In genomic region chr17:39622380-39623006, GRCh38 we compare ENCODE assay signal across 9 cellular contexts. TPM values are rescaled to one million over a fixed set of nuclear protein-coding genes. Genes with fewer than 3 reads are reported as not detected.
A peak's percentile ranks its signal among the peaks of the same experiment; 100 is the strongest.
DNase-seq lines count a peak whose midpoint lies in the region; ATAC-seq and TF ChIP-seq lines count a peak whose summit lies in the region.
"Had no signal": no experiment of that assay in that cellular context is flagged by ENCODE, and none has a peak within 500 bp of the region (broad histone marks: within the 10 kb centered on the region; RNA-seq: fewer than 3 reads in every experiment).

No MANE protein-coding gene starts in this region.

- DNase-seq in activated CD4-positive, alpha-beta memory T cell treated with anti-CD3 and anti-CD28 coated beads, Interleukin-2, amount 10 ng/mL, durations not matched to agents 7 days and 5 days: peak; percentile 67
- DNase-seq in osteoblast (ENCODE audit: insufficient read length, low spot score, missing footprints) (no peak), iPS-NIHi11 (ENCODE audit: low spot score) (no peak), tibial nerve (ENCODE audit: low spot score in 2 of 2) (no peak), putamen (ENCODE audit: low spot score) (no peak), Caco-2 (no peak)

- H3K79me2 ChIP-seq in osteoblast (ENCODE audit: insufficient read depth, low read length): no peaks in the 10 kb centered on the region

- no peaks in the 10 kb centered on the region for H3K36me3 Mint-ChIP-seq in activated CD4-positive, alpha-beta memory T cell treated with anti-CD3 and anti-CD28 coated beads, Interleukin-2, amount 10 ng/mL, durations not matched to agents 7 days and 5 days (ENCODE audit: low read depth)
- H3K36me3 Mint-ChIP-seq in Caco-2 (ENCODE audit: insufficient read depth, unreplicated experiment): no peaks in the 10 kb centered on the region

- H3K4me1 ChIP-seq in osteoblast (ENCODE audit: insufficient read depth, low read length): peaks cover 5% of the 10 kb centered on the region
- peaks cover 0 to 62% (median 28%) of the 10 kb centered on the region in 4 donors for H3K4me1 ChIP-seq in tibial nerve
- H3K4me1 ChIP-seq in Caco-2: peaks cover 14% of the 10 kb centered on the region; the same call in 1 of the 2 replicates

- H3K4me2 ChIP-seq in osteoblast (ENCODE audit: insufficient read depth, low read length): peak overlapping the region; percentile 81

- WGBS in tibial nerve, 2 donors: 58 to 66% methylated on average over 16 of the region's 16 CpGs

- H3K4me3 Mint-ChIP-seq in activated CD4-positive, alpha-beta memory T cell treated with anti-CD3 and anti-CD28 coated beads, Interleukin-2, amount 10 ng/mL, durations not matched to agents 7 days and 5 days: peak overlapping the region; percentile 72
- no peak overlapping the region for H3K4me3 Mint-ChIP-seq in Caco-2 (ENCODE audit: unreplicated experiment)

- H3K9me3 Mint-ChIP-seq in activated CD4-positive, alpha-beta memory T cell treated with anti-CD3 and anti-CD28 coated beads, Interleukin-2, amount 10 ng/mL, durations not matched to agents 7 days and 5 days: no peaks in the 10 kb centered on the region
- H3K9me3 Mint-ChIP-seq in Caco-2 (ENCODE audit: unreplicated experiment): no peaks in the 10 kb centered on the region

- TF ChIP-seq POLR2A in tibial nerve (IDR thresholded peaks at IDR 0.05): no peak

- peaks cover 44% of the 10 kb centered on the region for H3K27me3 Mint-ChIP-seq in activated CD4-positive, alpha-beta memory T cell treated with anti-CD3 and anti-CD28 coated beads, Interleukin-2, amount 10 ng/mL, durations not matched to agents 7 days and 5 days
- peaks cover 10% of the 10 kb centered on the region for H3K27me3 Mint-ChIP-seq in Caco-2 (ENCODE audit: insufficient read depth, unreplicated experiment)

- H3K27me3 ChIP-seq in osteoblast (ENCODE audit: insufficient read depth, low read length): peaks cover 37% of the 10 kb centered on the region
- H3K27me3 ChIP-seq in tibial nerve: peaks cover 7 to 30% of the 10 kb centered on the region in 2 donors
- 0 out of 2 replicates have a peak, but pooled peaks cover 1% of the 10 kb centered on the region for H3K27me3 ChIP-seq in Caco-2 (replicated peaks; ENCODE audit: control insufficient read depth, insufficient read depth, low read length)

- no peak overlapping the region for H3K27ac ChIP-seq in osteoblast (ENCODE audit: low read depth, low read length)
- no peak overlapping the region for H3K27ac ChIP-seq in tibial nerve

- peaks cover 28% of the 10 kb centered on the region for H3K4me1 Mint-ChIP-seq in activated CD4-positive, alpha-beta memory T cell treated with anti-CD3 and anti-CD28 coated beads, Interleukin-2, amount 10 ng/mL, durations not matched to agents 7 days and 5 days
- no peaks in the 10 kb centered on the region for H3K4me1 Mint-ChIP-seq in Caco-2 (ENCODE audit: low read depth, unreplicated experiment)

- CTCF ChIA-PET in activated CD4-positive, alpha-beta memory T cell treated with anti-CD3 and anti-CD28 coated beads, Interleukin-2, amount 10 ng/mL, durations not matched to agents 7 days and 5 days (lab: Charles Lee): interaction anchor here (0.6 to 9.7 kb wide), 37 partner anchors 12 to 404 kb away, joined by 3 to 151 read pairs (median 5); partner anchors contain the start of genes ERBB2, MIEN1, PNMT and PSMD3
- CTCF ChIA-PET in Caco-2 (lab: Charles Lee): interaction anchor here (1.0 to 3.6 kb wide), 20 partner anchors 9 to 161 kb away, joined by 4 to 44 read pairs (median 12); partner anchors contain the start of genes CDK12, MIEN1, PNMT and STARD3

- POLR2A ChIA-PET in activated CD4-positive, alpha-beta memory T cell treated with anti-CD3 and anti-CD28 coated beads, Interleukin-2, amount 10 ng/mL, durations not matched to agents 7 days and 5 days (lab: Charles Lee): interaction anchor here (0.9 to 2.5 kb wide), 10 partner anchors 10 to 358 kb away, joined by 3 to 17 read pairs (median 4); partner anchors contain the start of genes MIEN1, PGAP3, PSMD3 and STARD3
- POLR2A ChIA-PET in Caco-2 (lab: Charles Lee): no interaction called here

- peak overlapping the region; percentile 44 for H3K4me3 ChIP-seq in osteoblast (ENCODE audit: insufficient read depth, low read length)
- no peak overlapping the region for H3K4me3 ChIP-seq in tibial nerve
- H3K4me3 ChIP-seq in Caco-2 (ENCODE audit: low read depth, low read length): no peak overlapping the region

- no peaks in the 10 kb centered on the region for H3K9me3 ChIP-seq in osteoblast (ENCODE audit: low read depth, low read length)
- H3K9me3 ChIP-seq in tibial nerve: no peaks in the 10 kb centered on the region
- no peaks in the 10 kb centered on the region for H3K9me3 ChIP-seq in Caco-2

- H3K36me3 ChIP-seq in osteoblast (ENCODE audit: insufficient read depth, low read length) (no peaks in the 10 kb centered on the region), tibial nerve (no peaks in the 10 kb centered on the region), Caco-2 (ENCODE audit: control insufficient read depth, insufficient read depth, low read length) (no peaks in the 10 kb centered on the region)

- intact Hi-C loops in Caco-2 (cut with micrococcal nuclease; ENCODE audit: unreplicated experiment): loop anchor here (1.0 kb wide), 4 partner anchors 46 to 132 kb away; partner anchors contain the start of gene PNMT

- TF ChIP-seq CTCF in osteoblast (IDR thresholded peaks at IDR 0.05; ENCODE audit: extremely low read depth, low read depth, low read length) (no peak), tibial nerve (IDR thresholded peaks at IDR 0.05) (no peak), Caco-2 (IDR thresholded peaks at IDR 0.05; ENCODE audit: insufficient read depth in 1 of 2, low read depth in 1 of 2, low read length in 1 of 2, severe bottlenecking in 1 of 2, unreplicated experiment in 1 of 2) (no peak)

- peak overlapping the region; percentile 89 for H3K27ac Mint-ChIP-seq in activated CD4-positive, alpha-beta memory T cell treated with anti-CD3 and anti-CD28 coated beads, Interleukin-2, amount 10 ng/mL, durations not matched to agents 7 days and 5 days
- no peak overlapping the region for H3K27ac Mint-ChIP-seq in Caco-2 (ENCODE audit: unreplicated experiment)

- peak; percentile 7 for ATAC-seq in GM18909 (IDR thresholded peaks at IDR 0.05; ENCODE audit: poor library complexity, unreplicated experiment)
- ATAC-seq in HG03378 (IDR thresholded peaks at IDR 0.05; ENCODE audit: unreplicated experiment): peak; percentile 36

- no peak for TF ChIP-seq EP300 in tibial nerve (IDR thresholded peaks at IDR 0.05)

- no TSS peak for BruUV-seq in Caco-2 (replicated peaks; lab: Mats Ljungman, UMichigan)

- peaks cover 4% of the 10 kb centered on the region for H4K20me1 ChIP-seq in osteoblast (ENCODE audit: insufficient read depth, low read length)

- peak overlapping the region; percentile 70 for H2AFZ ChIP-seq in osteoblast (ENCODE audit: low read length)

RNA-seq across cellular contexts. Expression of gene PPP1R1B, which starts 4.3 kb away (rescaled TPM):
- total RNA-seq in activated CD4-positive, alpha-beta memory T cell treated with anti-CD3 and anti-CD28 coated beads, Interleukin-2, amount 10 ng/mL, durations not matched to agents 7 days and 5 days: not detected
- total RNA-seq in osteoblast: not detected in 2 replicates
- total RNA-seq in tibial nerve: 10 to 100 TPM; 10.4 to 20.4 (median 12.7) TPM
- not detected in 2 replicates for total RNA-seq in Caco-2 (2022)

RNA-seq across cellular contexts. Expression of gene STARD3, which starts 14.5 kb away (rescaled TPM):
- 10 to 100 TPM; 72.0 to 73.7 TPM for total RNA-seq in activated CD4-positive, alpha-beta memory T cell treated with anti-CD3 and anti-CD28 coated beads, Interleukin-2, amount 10 ng/mL, durations not matched to agents 7 days and 5 days
- total RNA-seq in osteoblast: 31.5 and 35.8 TPM in 2 replicates
- total RNA-seq in tibial nerve: 100 to 1,000 TPM in 3 of 4 donors, 10 to 100 TPM in 1; 85.3 to 170 (median 108) TPM
- 42.6 and 55.5 TPM in 2 replicates for total RNA-seq in Caco-2 (2022)

RNA-seq across cellular contexts. Expression of gene NEUROD2, which starts 14.8 kb away (rescaled TPM):
- not detected for total RNA-seq in activated CD4-positive, alpha-beta memory T cell treated with anti-CD3 and anti-CD28 coated beads, Interleukin-2, amount 10 ng/mL, durations not matched to agents 7 days and 5 days
- total RNA-seq in osteoblast (not detected in 2 replicates), tibial nerve (not detected), Caco-2 (2022) (not detected in 2 replicates)
- total RNA-seq: mucosa of gallbladder had no signal

RNA-seq across cellular contexts. Expression of gene TCAP, which starts 42.7 kb away (rescaled TPM):
- 1 to 10 TPM; 1.3 to 1.5 TPM for total RNA-seq in activated CD4-positive, alpha-beta memory T cell treated with anti-CD3 and anti-CD28 coated beads, Interleukin-2, amount 10 ng/mL, durations not matched to agents 7 days and 5 days
- total RNA-seq in osteoblast (0.29 and 0.36 TPM in 2 replicates), tibial nerve (1 to 10 TPM in 1 of 4 donors, under 1 TPM in 3; 0.30 to 5.5 (median 0.61) TPM), Caco-2 (2022) (1.6 TPM in 2 replicates)

RNA-seq across cellular contexts. Expression of gene PNMT, which starts 45.8 kb away (rescaled TPM):
- not detected for total RNA-seq in activated CD4-positive, alpha-beta memory T cell treated with anti-CD3 and anti-CD28 coated beads, Interleukin-2, amount 10 ng/mL, durations not matched to agents 7 days and 5 days
- total RNA-seq in osteoblast (not detected in 2 replicates), tibial nerve (10 to 100 TPM in 3 of 4 donors, 1 to 10 TPM in 1; 2.4 to 19.6 (median 12.4) TPM), Caco-2 (2022) (not detected in 2 replicates)
